ENCODE assay signal across 9 cellular contexts in the genomic region with DNA sequence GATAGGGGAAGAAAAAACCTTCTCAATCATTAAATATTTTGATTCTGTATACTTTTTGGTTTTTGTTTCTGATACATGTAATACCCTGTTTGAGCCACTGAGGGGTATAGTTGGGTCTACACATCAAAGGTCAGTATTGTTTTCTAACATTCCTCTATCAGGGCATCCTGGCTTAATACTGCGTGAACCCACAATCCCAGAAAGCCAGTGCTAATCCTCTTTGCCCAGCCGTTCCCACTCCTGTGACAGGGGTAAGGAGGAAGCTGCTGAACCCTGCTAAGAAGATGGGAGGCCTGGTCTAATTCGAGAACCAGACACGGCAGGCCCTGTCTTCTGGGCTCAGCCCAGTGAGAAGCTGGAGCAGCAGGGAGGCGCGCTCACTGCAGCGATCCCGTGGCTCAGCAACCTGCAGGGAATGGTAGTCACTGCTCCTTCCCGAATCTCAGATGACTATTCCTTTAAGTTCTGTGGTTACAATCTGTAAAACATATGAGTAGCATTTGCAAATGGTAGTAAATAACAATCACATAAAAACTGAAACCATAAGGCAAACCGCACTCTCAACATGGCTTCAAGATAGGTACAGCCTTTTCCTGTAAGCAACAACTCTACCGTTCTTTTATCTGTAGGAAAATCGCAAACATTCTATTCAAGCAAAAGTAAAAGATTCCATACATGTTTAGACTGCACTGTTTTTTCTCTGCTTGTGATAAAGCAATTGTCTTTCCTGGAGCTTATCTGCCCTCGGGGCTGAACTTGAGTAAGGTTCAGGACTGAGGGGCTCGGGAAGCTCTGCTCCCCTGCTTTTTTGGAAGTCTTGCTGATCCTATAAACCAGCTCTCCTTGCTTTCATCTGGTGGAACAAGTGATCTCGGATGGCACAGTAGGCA.
A peak's percentile ranks its signal among the peaks of the same experiment; 100 is the strongest.
DNase-seq lines count a peak whose midpoint lies in the region; ATAC-seq and TF ChIP-seq lines count a peak whose summit lies in the region.
"Had no signal": no experiment of that assay in that cellular context is flagged by ENCODE, and none has a peak within 500 bp of the region (broad histone marks: within the 10 kb centered on the region; RNA-seq: fewer than 3 reads in every experiment).

No MANE protein-coding gene starts in this region.

- H3K27ac Mint-ChIP-seq in T-helper 1 cell treated with Interleukin-12 subunit alpha and Interleukin-12 subunit beta and Interleukin-4 antibody, amounts not matched to agents 30 μg/mL and 1 μg/mL, for 36 hours, result peak overlapping the region; percentile 88
- H3K27ac Mint-ChIP-seq: activated B cell treated with CpG ODN at 0.5 μM for 24 hours had no signal

- H3K4me1 Mint-ChIP-seq in T-helper 1 cell treated with Interleukin-12 subunit alpha and Interleukin-12 subunit beta and Interleukin-4 antibody, amounts not matched to agents 30 μg/mL and 1 μg/mL, for 36 hours (ENCODE audit: low read depth), result peaks cover 5% of the 10 kb centered on the region
- H3K4me1 Mint-ChIP-seq: activated B cell treated with CpG ODN at 0.5 μM for 24 hours had no signal

- peak; percentile 78 for ATAC-seq in HG02852 (IDR thresholded peaks at IDR 0.05; ENCODE audit: unreplicated experiment)
- no peak for ATAC-seq in GM18520 (IDR thresholded peaks at IDR 0.05; ENCODE audit: unreplicated experiment)

- DNase-seq in foreskin fibroblast (peak in 1 of 2 donors; percentile 61), occipital lobe (lab: John Stamatoyannopoulos, UW) (peak; percentile 19), T1000 (lab: John Stamatoyannopoulos, UW) (no peak)
- DNase-seq in stimulated activated CD4-positive, alpha-beta T cell treated with anti-CD3 and anti-CD28 coated beads, Interleukin-2, amount 100 ng/mL, for 24 hours, result no peak
- DNase-seq: activated B cell treated with CpG ODN at 0.5 μM for 24 hours had no signal

- no peaks in the 10 kb centered on the region for H3K9me3 Mint-ChIP-seq in T-helper 1 cell treated with Interleukin-12 subunit alpha and Interleukin-12 subunit beta and Interleukin-4 antibody, amounts not matched to agents 30 μg/mL and 1 μg/mL, for 36 hours
- H3K9me3 Mint-ChIP-seq: activated B cell treated with CpG ODN at 0.5 μM for 24 hours had no signal

- H3K27me3 Mint-ChIP-seq in T-helper 1 cell treated with Interleukin-12 subunit alpha and Interleukin-12 subunit beta and Interleukin-4 antibody, amounts not matched to agents 30 μg/mL and 1 μg/mL, for 36 hours (ENCODE audit: low read depth), result no peaks in the 10 kb centered on the region

- peak; percentile 23 for TF ChIP-seq CTCF in GM12873 (IDR thresholded peaks at IDR 0.05; ENCODE audit: insufficient read depth, low read depth, low read length, missing control alignments)
- no peak for TF ChIP-seq CTCF in foreskin fibroblast (IDR thresholded peaks at IDR 0.05; ENCODE audit: low read depth, low read length)

- H3K4me3 Mint-ChIP-seq in T-helper 1 cell treated with Interleukin-12 subunit alpha and Interleukin-12 subunit beta and Interleukin-4 antibody, amounts not matched to agents 30 μg/mL and 1 μg/mL, for 36 hours, result peak overlapping the region; percentile 40
- H3K4me3 Mint-ChIP-seq: activated B cell treated with CpG ODN at 0.5 μM for 24 hours had no signal

- H3K36me3 Mint-ChIP-seq in T-helper 1 cell treated with Interleukin-12 subunit alpha and Interleukin-12 subunit beta and Interleukin-4 antibody, amounts not matched to agents 30 μg/mL and 1 μg/mL, for 36 hours (ENCODE audit: low read depth), result no peaks in the 10 kb centered on the region

- H3K4me3 ChIP-seq in foreskin fibroblast (ENCODE audit: low read depth in 1 of 2, low read length in 2 of 2), result peak overlapping the region; percentile 3 to 37
